Comparison of ENCODE assay signal across 10 cellular contexts in the genomic region with DNA sequence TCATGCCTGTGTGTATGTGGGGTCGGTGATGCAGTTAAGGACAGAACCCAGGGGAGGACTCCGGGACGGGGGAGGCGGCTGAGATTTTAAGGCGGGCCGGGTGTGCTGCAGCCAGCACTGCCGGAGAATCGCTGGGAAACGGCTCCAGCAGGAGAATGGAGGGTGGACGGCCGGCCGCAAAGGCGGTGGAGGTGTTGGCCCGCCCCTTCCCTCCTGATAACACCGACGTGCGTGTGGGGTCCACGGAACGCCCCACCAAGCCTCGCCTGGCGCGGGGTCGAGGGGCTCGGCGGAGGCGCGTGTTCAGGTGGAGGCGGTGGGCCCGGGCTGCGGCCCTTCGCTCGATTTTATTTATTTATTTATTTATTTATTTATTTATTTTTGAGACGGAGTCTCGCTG. TPM values are rescaled to one million over a fixed set of nuclear protein-coding genes. Genes with fewer than 3 reads are reported as not detected.
DNase-seq lines count a peak whose midpoint lies in the region; ATAC-seq and TF ChIP-seq lines count a peak whose summit lies in the region.
"Had no signal": no experiment of that assay in that cellular context is flagged by ENCODE, and none has a peak within 500 bp of the region (broad histone marks: within the 10 kb centered on the region; RNA-seq: fewer than 3 reads in every experiment).

No MANE protein-coding gene starts in this region.

- peaks cover 0 to 8% (median 0%) of the 10 kb centered on the region in 11 experiments; a peak in 3 of 22 replicates for H3K36me3 ChIP-seq in BLaER1 treated with 17β-estradiol and CSF1 and Interleukin-3, amounts not matched to agents 10 nM and 100 nM
- H3K36me3 ChIP-seq in esophagus muscularis mucosa = no peaks in the 10 kb centered on the region
- H3K36me3 ChIP-seq in parathyroid adenoma (ENCODE audit: control insufficient read depth, insufficient read depth, low read length) = no peaks in the 10 kb centered on the region

- H3K4me3 ChIP-seq in BLaER1 treated with 17β-estradiol and CSF1 and Interleukin-3, amounts not matched to agents 10 nM and 100 nM = peak overlapping the region in 9 of 10 experiments; percentile 71 to 87 (median 75); a peak in 18 of 20 replicates
- H3K4me3 ChIP-seq in esophagus muscularis mucosa (peak overlapping the region; percentile 64 to 87 (median 76)), parathyroid adenoma (ENCODE audit: low read depth, low read length) (no peak overlapping the region)

- H3K9ac ChIP-seq in BLaER1 treated with 17β-estradiol and CSF1 and Interleukin-3, amounts not matched to agents 10 nM and 100 nM = peak overlapping the region in 9 of 11 experiments; percentile 80 to 88 (median 84); a peak in 17 of 22 replicates
- no peak overlapping the region for H3K9ac ChIP-seq in parathyroid adenoma

- H3K27me3 ChIP-seq in BLaER1 treated with 17β-estradiol and CSF1 and Interleukin-3, amounts not matched to agents 10 nM and 100 nM = no peaks in the 10 kb centered on the region
- H3K27me3 ChIP-seq in esophagus muscularis mucosa (no peaks in the 10 kb centered on the region), parathyroid adenoma (ENCODE audit: control insufficient read depth, insufficient read depth, low read length) (no peaks in the 10 kb centered on the region)

- H2AFZ ChIP-seq in parathyroid adenoma = peak overlapping the region; percentile 95

- no peak for TF ChIP-seq POLR2A in esophagus muscularis mucosa (IDR thresholded peaks at IDR 0.05; ENCODE audit: low read depth)

- intact Hi-C loops in esophagus muscularis mucosa (cut with DNase I) = loop anchor here (2.0 to 10.0 kb wide), 3 partner anchors 265 to 457 kb away; a partner anchor contains a TSS

- peaks cover 4% of the 10 kb centered on the region for H3K79me2 ChIP-seq in parathyroid adenoma

- peak overlapping the region in 7 of 11 experiments; percentile 74 to 86 (median 83); a peak in 10 of 22 replicates for H3K27ac ChIP-seq in BLaER1 treated with 17β-estradiol and CSF1 and Interleukin-3, amounts not matched to agents 10 nM and 100 nM
- H3K27ac ChIP-seq in RWPE1 (peak overlapping the region; percentile 75; the same call in 1 of the 2 replicates), esophagus muscularis mucosa (replicated peaks in 1 of 4) (peak overlapping the region; percentile 89 to 97 (median 94)), parathyroid adenoma (no peak overlapping the region)

- POLR2A ChIA-PET in RWPE1 (lab: Yijun Ruan, JAX; ENCODE audit: low non-redundant PET) = interaction anchor here (0.6 kb wide), 1 partner anchor 136 kb away, joined by 3 read pairs; no protein-coding TSS in a partner anchor

- no peak for ATAC-seq in HG02623 (IDR thresholded peaks at IDR 0.05; ENCODE audit: unreplicated experiment)

- H3K4me1 ChIP-seq in BLaER1 treated with 17β-estradiol and CSF1 and Interleukin-3, amounts not matched to agents 10 nM and 100 nM = peaks cover 6 to 17% (median 10%) of the 10 kb centered on the region in 10 experiments; a peak in 16 of 20 replicates
- H3K4me1 ChIP-seq in esophagus muscularis mucosa (peaks cover 7 to 17% (median 13%) of the 10 kb centered on the region in 4 donors), parathyroid adenoma (no peaks in the 10 kb centered on the region)

- TF ChIP-seq CTCF in RWPE1 (conservative IDR thresholded peaks at IDR 0.05; ENCODE audit: low read depth) (no peak), esophagus muscularis mucosa (IDR thresholded peaks at IDR 0.05) (no peak), parathyroid adenoma (IDR thresholded peaks at IDR 0.05) (no peak)

- 74% methylated on average over 34 of the region's 34 CpGs for WGBS in esophagus muscularis mucosa

- CTCF ChIA-PET in RWPE1 (lab: Yijun Ruan, JAX) = interaction anchor here (0.6 to 1.9 kb wide), 6 partner anchors 10 to 266 kb away, joined by 3 to 9 read pairs (median 4); a partner anchor contains a TSS

- peak overlapping the region; percentile 83 to 98 (median 88); a peak in 21 of 22 replicates for H3K4me2 ChIP-seq in BLaER1 treated with 17β-estradiol and CSF1 and Interleukin-3, amounts not matched to agents 10 nM and 100 nM
- no peak overlapping the region for H3K4me2 ChIP-seq in parathyroid adenoma (ENCODE audit: low read length)

- no peak for TF ChIP-seq EP300 in esophagus muscularis mucosa (IDR thresholded peaks at IDR 0.05)

- H4K20me1 ChIP-seq in BLaER1 treated with 17β-estradiol and CSF1 and Interleukin-3, amounts not matched to agents 10 nM and 100 nM = no peaks in the 10 kb centered on the region

- peaks cover 11 to 16% (median 12%) of the 10 kb centered on the region in 11 experiments for H3K9me3 ChIP-seq in BLaER1 treated with 17β-estradiol and CSF1 and Interleukin-3, amounts not matched to agents 10 nM and 100 nM (replicated peaks in 1 of 11)
- no peaks in the 10 kb centered on the region for H3K9me3 ChIP-seq in esophagus muscularis mucosa
- H3K9me3 ChIP-seq in parathyroid adenoma (ENCODE audit: control insufficient read depth, low read length) = no peaks in the 10 kb centered on the region

- DNase-seq in RWPE1 (ENCODE audit: low spot score) = no peak
- no peak for DNase-seq in esophagus muscularis mucosa (ENCODE audit: extremely low spot score)
- DNase-seq in foreskin melanocyte = no peak
- no peak for DNase-seq in dermis blood vessel endothelial cell
- no peak for DNase-seq in DMS153 (lab: John Stamatoyannopoulos, UW)
- DNase-seq: GF-D8, NCI-H526 treated with DMSO at 0.1 percent for 48 hours had no signal

RNA-seq across cellular contexts. Expression of a gene that starts 0.6 kb away (rescaled TPM):
- total RNA-seq in esophagus muscularis mucosa (1 to 10 TPM in 2 of 4 donors, under 1 TPM in 2; 0.50 to 1.9 (median 1.3) TPM), dermis blood vessel endothelial cell (0.05 and 0.17 TPM in 2 replicates)

RNA-seq across cellular contexts. Expression of a gene that starts 13.8 kb away (rescaled TPM):
- total RNA-seq in esophagus muscularis mucosa = 1 to 10 TPM in 1 of 4 donors, not detected in 3; 1.3 TPM
- total RNA-seq in dermis blood vessel endothelial cell = not detected in 2 replicates

RNA-seq across cellular contexts. Expression of a gene that starts 17.3 kb away (rescaled TPM):
- 10 to 100 TPM in 2 of 4 donors, 1 to 10 TPM in 2; 5.4 to 13.4 (median 9.9) TPM for total RNA-seq in esophagus muscularis mucosa
- 26.4 and 29.8 TPM in 2 replicates for total RNA-seq in dermis blood vessel endothelial cell

RNA-seq across cellular contexts. Expression of a gene that starts 30.0 kb away (rescaled TPM):
- 100 to 1,000 TPM; 255 to 471 (median 274) TPM for total RNA-seq in esophagus muscularis mucosa
- total RNA-seq in dermis blood vessel endothelial cell = 37.4 and 51.2 TPM in 2 replicates

RNA-seq across cellular contexts. Expression of a gene that starts 41.0 kb away (rescaled TPM):
- total RNA-seq in esophagus muscularis mucosa (under 1 TPM in 3 of 4 donors, not detected in 1; 0.13 to 0.66 (median 0.34) TPM), dermis blood vessel endothelial cell (not detected in 2 replicates)
